In genomic region chr13:100128838-100129237, GRCh38 we compare ENCODE assay signal across 23 cellular contexts. TPM values are rescaled to one million over a fixed set of nuclear protein-coding genes. Genes with fewer than 3 reads are reported as not detected.
A peak's percentile ranks its signal among the peaks of the same experiment; 100 is the strongest.
DNase-seq lines count a peak whose midpoint lies in the region; ATAC-seq, FAIRE-seq and TF ChIP-seq lines count a peak whose summit lies in the region.
"Had no signal": no experiment of that assay in that cellular context is flagged by ENCODE, and none has a peak within 500 bp of the region (broad histone marks: within the 10 kb centered on the region; RNA-seq: fewer than 3 reads in every experiment).

No MANE protein-coding gene starts in this region.

- no peak overlapping the region for H3K4me3 Mint-ChIP-seq in Caco-2 (ENCODE audit: unreplicated experiment)
- H3K4me3 Mint-ChIP-seq: activated CD8-positive, alpha-beta T cell treated with anti-CD3 and anti-CD28 coated beads, Interleukin-2, amount 10 ng/mL, durations not matched to agents 7 days and 5 days; activated naive CD8-positive, alpha-beta T cell treated with anti-CD3 and anti-CD28 coated beads, Interleukin-2, amount 50 U/mL, for 24 hours; central memory CD8-positive, alpha-beta T cell; nephron had no signal

- WGBS in liver: 45% methylated on average over 3 of the region's 3 CpGs

- H3K4me1 Mint-ChIP-seq in Caco-2 (ENCODE audit: low read depth, unreplicated experiment): peaks cover 18% of the 10 kb centered on the region
- H3K4me1 Mint-ChIP-seq: nephron had no signal

- no peak for ATAC-seq in GM21367 (IDR thresholded peaks at IDR 0.05; ENCODE audit: unreplicated experiment)
- ATAC-seq: activated naive CD8-positive, alpha-beta T cell treated with anti-CD3 and anti-CD28 coated beads, Interleukin-2, amount 50 U/mL, for 24 hours; T-helper 17 cell had no signal

- H3K27ac ChIP-seq in OCI-LY3 (ENCODE audit: low read length): no peak overlapping the region
- peak overlapping the region; percentile 49 to 55 for H3K27ac ChIP-seq in liver (ENCODE audit: low read depth in 1 of 2, low read length in 2 of 2)
- no peak overlapping the region for H3K27ac ChIP-seq in kidney (ENCODE audit: low read depth in 2 of 2, low read length in 2 of 2)
- H3K27ac ChIP-seq: RWPE1, upper lobe of right lung had no signal

- BruUV-seq in Caco-2 (replicated peaks; lab: Mats Ljungman, UMichigan): no TSS peak

- intact Hi-C loops in Caco-2 (cut with micrococcal nuclease; ENCODE audit: unreplicated experiment) (no loop called here), kidney (cut with DNase I) (no loop called here)

- CTCF ChIA-PET in Caco-2 (lab: Charles Lee): no interaction called here

- H2AFZ ChIP-seq in OCI-LY3 (ENCODE audit: low read depth, low read length): no peak overlapping the region

- H3K27me3 ChIP-seq in Caco-2 (replicated peaks; ENCODE audit: control insufficient read depth, insufficient read depth, low read length) (no peaks in the 10 kb centered on the region), OCI-LY3 (ENCODE audit: low read depth, low read length) (no peaks in the 10 kb centered on the region), liver (ENCODE audit: control insufficient read depth in 4 of 4, insufficient read depth in 4 of 4, low read length in 3 of 4) (no peaks in the 10 kb centered on the region)
- H3K27me3 ChIP-seq: upper lobe of right lung had no signal

- H3K79me2 ChIP-seq in OCI-LY3 (ENCODE audit: low read length): no peaks in the 10 kb centered on the region

- peak overlapping the region; percentile 3 for H3K27ac Mint-ChIP-seq in Caco-2 (ENCODE audit: unreplicated experiment)
- H3K27ac Mint-ChIP-seq: activated naive CD8-positive, alpha-beta T cell treated with anti-CD3 and anti-CD28 coated beads, Interleukin-2, amount 50 U/mL, for 24 hours had no signal

- no peaks in the 10 kb centered on the region for H3K36me3 ChIP-seq in Caco-2 (ENCODE audit: control insufficient read depth, insufficient read depth, low read length)
- no peaks in the 10 kb centered on the region for H3K36me3 ChIP-seq in OCI-LY3 (replicated peaks; ENCODE audit: low read depth, low read length)
- H3K36me3 ChIP-seq in liver (ENCODE audit: control insufficient read depth in 4 of 4, insufficient read depth in 3 of 4, low read depth in 1 of 4, low read length in 3 of 4): no peaks in the 10 kb centered on the region
- H3K36me3 ChIP-seq in kidney (ENCODE audit: control insufficient read depth in 1 of 2, insufficient read depth in 2 of 2, low read length in 2 of 2): no peaks in the 10 kb centered on the region
- H3K36me3 ChIP-seq: upper lobe of right lung had no signal

- no peaks in the 10 kb centered on the region for H3K36me3 Mint-ChIP-seq in Caco-2 (ENCODE audit: insufficient read depth, unreplicated experiment)

- POLR2A ChIA-PET in Caco-2 (lab: Charles Lee): no interaction called here

- H4K20me1 ChIP-seq in OCI-LY3 (ENCODE audit: insufficient read depth, low read length): no peaks in the 10 kb centered on the region

- H3K4me2 ChIP-seq in OCI-LY3 (ENCODE audit: low read length): peak overlapping the region; percentile 38

- FAIRE-seq in kidney (lab: Jason Lieb, UNC): no peak
- FAIRE-seq: endothelial cell of umbilical vein, G401.6, HTR-8/SVneo had no signal

- TF ChIP-seq CTCF in Caco-2 (IDR thresholded peaks at IDR 0.05; ENCODE audit: insufficient read depth in 1 of 2, low read depth in 1 of 2, low read length in 1 of 2, severe bottlenecking in 1 of 2, unreplicated experiment in 1 of 2): no peak
- TF ChIP-seq CTCF in OCI-LY3 (IDR thresholded peaks at IDR 0.05; ENCODE audit: low read depth, low read length): no peak
- TF ChIP-seq CTCF in liver (IDR thresholded peaks at IDR 0.05; ENCODE audit: low read depth, low read length, missing input control): no peak
- TF ChIP-seq CTCF in kidney (IDR thresholded peaks at IDR 0.05; ENCODE audit: borderline replicate concordance, extremely low read depth, insufficient read depth): no peak

- H3K27me3 Mint-ChIP-seq in Caco-2 (ENCODE audit: insufficient read depth, unreplicated experiment): no peaks in the 10 kb centered on the region
- H3K27me3 Mint-ChIP-seq: activated naive CD8-positive, alpha-beta T cell treated with anti-CD3 and anti-CD28 coated beads, Interleukin-2, amount 50 U/mL, for 24 hours; central memory CD8-positive, alpha-beta T cell; T-helper 17 cell had no signal

- H3K9ac ChIP-seq in OCI-LY3 (ENCODE audit: low read length) (no peak overlapping the region), liver (ENCODE audit: low read depth in 1 of 2, low read length in 2 of 2) (no peak overlapping the region), kidney (ENCODE audit: low read length in 2 of 2) (no peak overlapping the region)

- H3K9me3 ChIP-seq in Caco-2 (no peaks in the 10 kb centered on the region), OCI-LY3 (ENCODE audit: insufficient read depth, low read length) (no peaks in the 10 kb centered on the region), liver (ENCODE audit: control insufficient read depth in 4 of 4, low read length in 3 of 4) (no peaks in the 10 kb centered on the region), kidney (ENCODE audit: control insufficient read depth in 1 of 2, low read length in 2 of 2) (no peaks in the 10 kb centered on the region)
- H3K9me3 ChIP-seq: upper lobe of right lung had no signal

- peaks cover 16% of the 10 kb centered on the region; the same call in 1 of the 2 replicates for H3K4me1 ChIP-seq in Caco-2
- H3K4me1 ChIP-seq in OCI-LY3 (ENCODE audit: low read length): peaks cover 41% of the 10 kb centered on the region
- H3K4me1 ChIP-seq in liver (ENCODE audit: control insufficient read depth in 4 of 4, insufficient read depth in 4 of 4, low read length in 3 of 4): peaks cover 4 to 12% (median 9%) of the 10 kb centered on the region in 4 donors
- peaks cover 8 to 11% of the 10 kb centered on the region in 2 donors for H3K4me1 ChIP-seq in kidney (ENCODE audit: control insufficient read depth in 1 of 2, insufficient read depth in 1 of 2, low read depth in 1 of 2, low read length in 2 of 2)
- H3K4me1 ChIP-seq: upper lobe of right lung had no signal

- H3K9me3 Mint-ChIP-seq in Caco-2 (ENCODE audit: unreplicated experiment): no peaks in the 10 kb centered on the region
- H3K9me3 Mint-ChIP-seq: central memory CD8-positive, alpha-beta T cell; nephron had no signal

- H3K4me3 ChIP-seq in Caco-2 (ENCODE audit: low read depth, low read length): no peak overlapping the region
- no peak overlapping the region for H3K4me3 ChIP-seq in Jurkat, Clone E6-1 (ENCODE audit: low read length)
- H3K4me3 ChIP-seq in OCI-LY3 (ENCODE audit: low read length): no peak overlapping the region
- no peak overlapping the region for H3K4me3 ChIP-seq in liver (ENCODE audit: low read depth in 1 of 3, low read length in 3 of 3)
- H3K4me3 ChIP-seq in kidney (ENCODE audit: low read length in 2 of 2): no peak overlapping the region
- H3K4me3 ChIP-seq: upper lobe of right lung had no signal

- peak in 1 of 2 donors; percentile 37 for TF ChIP-seq RAD21 in liver (IDR thresholded peaks at IDR 0.05)

- DNase-seq in Caco-2 (peak in 1 of 2 experiments; percentile 19), AG20443 (ENCODE audit: low spot score) (no peak), NCI-H2029 treated with DMSO at 0.1 percent for 48 hours (lab: John Stamatoyannopoulos, UW) (no peak), kidney (no peak)
- peak; percentile 24 for DNase-seq in Jurkat, Clone E6-1 (ENCODE audit: low read depth, low spot score)
- DNase-seq: activated CD8-positive, alpha-beta T cell treated with anti-CD3 and anti-CD28 coated beads, Interleukin-2, amount 10 ng/mL, durations not matched to agents 7 days and 5 days; activated effector memory CD4-positive, alpha-beta T cell treated with anti-CD3 and anti-CD28 coated beads, Interleukin-2, amount 50 U/mL, for 16 hours; activated naive CD8-positive, alpha-beta T cell treated with anti-CD3 and anti-CD28 coated beads, Interleukin-2, amount 50 U/mL, for 24 hours; NCI-H1092 treated with DMSO at 0.1 percent for 48 hours; NCI-H1930; NCI-H526 treated with DMSO at 0.1 percent for 48 hours; stimulated activated CD4-positive, alpha-beta T cell treated with anti-CD3 and anti-CD28 coated beads, Interleukin-2, amount 100 ng/mL, for 48 hours; T-helper 17 cell; upper lobe of right lung had no signal

TF ChIP-seq in liver, 16 proteins besides CTCF, POLR2A, EP300 and RAD21 (continues in another document):
- no peak for TF ChIP-seq EGR1 (IDR thresholded peaks at IDR 0.05; ENCODE audit: low read depth in 2 of 2)
- no peak for TF ChIP-seq FOXA2 (IDR thresholded peaks at IDR 0.05)
- TF ChIP-seq REST (IDR thresholded peaks at IDR 0.05): no peak
- peak; percentile 20 to 33 for TF ChIP-seq RXRA (IDR thresholded peaks at IDR 0.05)
- peak; percentile 59 for TF ChIP-seq HNF4G (IDR thresholded peaks at IDR 0.05)
- TF ChIP-seq FOXA1 (IDR thresholded peaks at IDR 0.05): no peak
- TF ChIP-seq NR2F2 (IDR thresholded peaks at IDR 0.05): no peak
- TF ChIP-seq HNF4A (conservative IDR thresholded peaks at IDR 0.05): peak; percentile 89 to 90
- no peak for TF ChIP-seq TAF1 (conservative IDR thresholded peaks at IDR 0.05)

RNA-seq across cellular contexts. Expression of gene PCCA, which starts 39.9 kb away (rescaled TPM):
- total RNA-seq in Caco-2 (2022) (38.5 and 39.9 TPM in 2 replicates), liver (100 to 1,000 TPM in 1 of 2 donors, 10 to 100 TPM in 1; 30.1 to 160 TPM), kidney (86.2 TPM)
- polyA plus RNA-seq in Jurkat, Clone E6-1 (2012; ENCODE audit: insufficient read depth, insufficient read length): 27.1 TPM
- polyA plus RNA-seq in liver (10 to 100 TPM; 70.3 to 82.3 TPM), kidney (ENCODE audit: insufficient read depth, low read depth, low replicate concordance) (222 TPM)

Comparison
In these comparisons a context has a peak if more than half of its experiments do, and no peak if none do; other contexts are left out.
1. H3K27ac ChIP-seq: peak in liver (2 of 2); none in OCI-LY3 (single experiment) and kidney (0 of 2).